In genomic region chr7:80721880-80722595, GRCh38 we compare ENCODE assay signal across 8 cellular contexts.
A peak's percentile ranks its signal among the peaks of the same experiment; 100 is the strongest.
DNase-seq lines count a peak whose midpoint lies in the region; ATAC-seq and TF ChIP-seq lines count a peak whose summit lies in the region.

No MANE protein-coding gene starts in this region.

- no peaks in the 10 kb centered on the region for H4K20me1 ChIP-seq in MM.1S (ENCODE audit: insufficient read depth, low read length)

- no peaks in the 10 kb centered on the region for H3K27me3 ChIP-seq in right cardiac atrium (ENCODE audit: control insufficient read depth, insufficient read depth)
- H3K27me3 ChIP-seq in MM.1S (replicated peaks; ENCODE audit: insufficient read depth, low read length) = no peaks in the 10 kb centered on the region

- no peaks in the 10 kb centered on the region for H3K9me2 ChIP-seq in MM.1S (replicated peaks; ENCODE audit: insufficient read depth, low read length)

- intact Hi-C loops in right cardiac atrium (cut with DNase I) = no loop called here

- no peaks in the 10 kb centered on the region for H3K9me3 ChIP-seq in right cardiac atrium (ENCODE audit: control insufficient read depth, low read length)
- H3K9me3 ChIP-seq in MM.1S (replicated peaks; ENCODE audit: insufficient read depth, low read length) = no peaks in the 10 kb centered on the region

- DNase-seq in HS-27A (ENCODE audit: low read depth) (peak; percentile 62), amniotic epithelial cell (ENCODE audit: low read depth) (peak; percentile 92), right cardiac atrium (peak in 2 of 3 donors; percentile 16 to 42), stromal cell of bone marrow (ENCODE audit: low read depth) (peak; percentile 79), MM.1S (no peak), NCI-H1092 treated with DMSO at 0.1 percent for 48 hours (lab: John Stamatoyannopoulos, UW) (no peak)

- TF ChIP-seq CTCF in MM.1S (IDR thresholded peaks at IDR 0.05; ENCODE audit: low read length) = no peak

- 35% methylated on average over 3 of the region's 3 CpGs for WGBS in right cardiac atrium

- no peak overlapping the region for H3K4me3 ChIP-seq in right cardiac atrium (ENCODE audit: low read length)
- no peak overlapping the region for H3K4me3 ChIP-seq in MM.1S (ENCODE audit: low read length)

- no peak overlapping the region for H3K9ac ChIP-seq in MM.1S (ENCODE audit: low read length)

- no peaks in the 10 kb centered on the region for H3F3A ChIP-seq in MM.1S (ENCODE audit: insufficient read depth, low read length)

- no peaks in the 10 kb centered on the region for H3K79me2 ChIP-seq in MM.1S (ENCODE audit: low read length)

- no peaks in the 10 kb centered on the region for H3K4me1 ChIP-seq in right cardiac atrium (ENCODE audit: control insufficient read depth, insufficient read depth, low read length)
- no peaks in the 10 kb centered on the region for H3K4me1 ChIP-seq in MM.1S (ENCODE audit: low read length)

- peak overlapping the region; percentile 59 for H3K27ac ChIP-seq in right cardiac atrium (ENCODE audit: low read length)
- no peak overlapping the region for H3K27ac ChIP-seq in MM.1S (ENCODE audit: low read length)

- H2AFZ ChIP-seq in MM.1S (ENCODE audit: low read length) = no peak overlapping the region

- H3K4me2 ChIP-seq in MM.1S (ENCODE audit: low read depth, low read length) = no peak overlapping the region

- ATAC-seq in right cardiac atrium = peak; percentile 91 to 92
- ATAC-seq in HG03025 (IDR thresholded peaks at IDR 0.05; ENCODE audit: low FRiP score, unreplicated experiment) = no peak
- ATAC-seq in GM19351 (IDR thresholded peaks at IDR 0.05; ENCODE audit: unreplicated experiment) = no peak

- H3K36me3 ChIP-seq in MM.1S (replicated peaks; ENCODE audit: insufficient read depth, low read length) = no peaks in the 10 kb centered on the region

Comparison
In these comparisons a context has a peak if more than half of its experiments do, and no peak if none do; other contexts are left out.
1. DNase-seq: peak in HS-27A (single experiment), amniotic epithelial cell (single experiment), right cardiac atrium (2 of 3) and stromal cell of bone marrow (single experiment); none in MM.1S (single experiment) and NCI-H1092 treated with DMSO at 0.1 percent for 48 hours (single experiment).
2. ATAC-seq: peak in right cardiac atrium (2 of 2); none in HG03025 (single experiment) and GM19351 (single experiment).